Comparison of ENCODE assay signal across 12 cellular contexts in the genomic region with DNA sequence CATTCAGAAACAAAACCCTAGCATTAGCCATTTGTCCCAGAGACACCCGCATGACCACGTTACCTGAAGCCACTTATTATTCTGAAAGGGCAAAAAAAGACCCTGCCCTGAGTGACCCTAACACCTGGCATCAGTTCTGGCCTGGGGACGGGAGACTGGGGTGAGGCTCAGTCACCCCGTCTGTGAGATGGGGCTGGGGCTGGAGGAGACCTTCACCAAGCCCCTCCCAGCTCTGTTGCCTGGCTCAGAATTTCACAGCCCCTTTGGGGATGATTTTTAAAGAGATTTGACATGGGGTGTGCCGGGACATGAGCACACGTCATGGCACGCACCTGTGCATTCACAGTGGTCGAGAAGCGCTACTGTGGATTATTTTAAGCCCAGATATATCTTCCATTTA. TPM values are rescaled to one million over a fixed set of nuclear protein-coding genes. Genes with fewer than 3 reads are reported as not detected.
"Had no signal": no experiment of that assay in that cellular context is flagged by ENCODE, and none has a peak within 500 bp of the region (broad histone marks: within the 10 kb centered on the region; RNA-seq: fewer than 3 reads in every experiment).

No MANE protein-coding gene starts in this region.

- H3K9me3 ChIP-seq: HAP-1 had no signal

- ATAC-seq: GM23338, HCT116 had no signal

- H3K36me3 ChIP-seq: HAP-1 had no signal

- H3K4me1 Mint-ChIP-seq: GM23338 had no signal

- H3K4me1 ChIP-seq: HAP-1 had no signal

- H2AFZ ChIP-seq: GM23248, GM23338 had no signal

- FAIRE-seq: H1, H54 had no signal

- H3K27ac ChIP-seq: GM23248 had no signal

- DNase-seq: GM23248, GOT3, H7, H9, HCEC 1CT, HFFc6 had no signal

- H3K4me3 Mint-ChIP-seq: GM23338, H9, HFFc6 had no signal

- H3K27ac Mint-ChIP-seq: GM23338, H9, HFFc6 had no signal

- H3K4me3 ChIP-seq: GM23248, GM23338, HAP-1 had no signal

- H3K9ac ChIP-seq: GM23248 had no signal

- H3K4me2 ChIP-seq: GM23338 had no signal

- H3K9me3 Mint-ChIP-seq: HFFc6 had no signal

RNA-seq across cellular contexts. Expression of gene BPIFB6, which starts 1.4 kb away (rescaled TPM):
- total RNA-seq: GM23248, GM23338, H1, H4, H7, H9, HFFc6 had no signal
- polyA plus RNA-seq: GM23248, GM23338, H1 had no signal

RNA-seq across cellular contexts. Expression of gene BPIFB2, which starts 22.6 kb away (rescaled TPM):
- total RNA-seq: GM23248, GM23338, H1, H4, H7, H9, HFFc6 had no signal
- polyA plus RNA-seq: GM23248, GM23338, H1 had no signal

RNA-seq across cellular contexts. Expression of gene BPIFB3, which starts 23.6 kb away (rescaled TPM):
- total RNA-seq: GM23248, GM23338, H1, H4, H7, H9, HFFc6 had no signal
- polyA plus RNA-seq: GM23248, GM23338, H1 had no signal

RNA-seq across cellular contexts. Expression of gene SUN5, which starts 25.8 kb away (rescaled TPM):
- total RNA-seq: GM23248, GM23338, H1, H4, H7, H9, HFFc6 had no signal
- polyA plus RNA-seq: GM23248, GM23338, H1 had no signal

RNA-seq across cellular contexts. Expression of gene BPIFB4, which starts 49.4 kb away (rescaled TPM):
- total RNA-seq: GM23248, GM23338, H1, H4, H7, H9, HFFc6 had no signal
- polyA plus RNA-seq: GM23248, GM23338, H1 had no signal
